Comparison of ENCODE assay signal across 13 cellular contexts in genomic region chr9:5263568-5264218, GRCh38. TPM values are rescaled to one million over a fixed set of nuclear protein-coding genes. Genes with fewer than 3 reads are reported as not detected.
A peak's percentile ranks its signal among the peaks of the same experiment; 100 is the strongest.
DNase-seq lines count a peak whose midpoint lies in the region; ATAC-seq and TF ChIP-seq lines count a peak whose summit lies in the region.
"Had no signal": no experiment of that assay in that cellular context is flagged by ENCODE, and none has a peak within 500 bp of the region (broad histone marks: within the 10 kb centered on the region; RNA-seq: fewer than 3 reads in every experiment).

No MANE protein-coding gene starts in this region.

- no peak for ATAC-seq in heart right ventricle

- TF ChIP-seq CTCF in cardiac muscle cell (IDR thresholded peaks at IDR 0.05; ENCODE audit: low read depth, low read length) (peak; percentile 31), heart right ventricle (IDR thresholded peaks at IDR 0.05) (no peak), OCI-LY1 (IDR thresholded peaks at IDR 0.05; ENCODE audit: low read length) (peak; percentile 49; the same call in 1 of the 2 replicates), fibroblast of lung (conservative IDR thresholded peaks at IDR 0.05 in 1 of 2, IDR thresholded peaks at IDR 0.05 in 1 of 2; ENCODE audit: low read depth in 1 of 2, low read length in 2 of 2) (no peak), type B pancreatic cell (conservative IDR thresholded peaks at IDR 0.05) (peak; percentile 15), Peyer's patch (IDR thresholded peaks at IDR 0.05) (peak in 1 of 6 experiments; percentile 3), prostate gland (IDR thresholded peaks at IDR 0.05) (no peak)

- H3K4me3 ChIP-seq in cardiac muscle cell = no peak overlapping the region
- H3K4me3 ChIP-seq in heart right ventricle = no peak overlapping the region
- no peak overlapping the region for H3K4me3 ChIP-seq in OCI-LY1 (ENCODE audit: low read depth, low read length, poor library complexity, severe bottlenecking)
- H3K4me3 ChIP-seq in fibroblast of lung (replicated peaks in 1 of 4; ENCODE audit: control extremely low read depth in 1 of 4, insufficient read depth in 1 of 4, low read depth in 3 of 4, low read length in 4 of 4) = no peak overlapping the region
- H3K4me3 ChIP-seq in Peyer's patch = no peak overlapping the region
- no peak overlapping the region for H3K4me3 ChIP-seq in prostate gland

- H3K9me3 ChIP-seq in cardiac muscle cell (ENCODE audit: low read depth) = no peaks in the 10 kb centered on the region
- peaks cover 0 to 13% (median 0%) of the 10 kb centered on the region in 11 donors for H3K9me3 ChIP-seq in heart right ventricle
- H3K9me3 ChIP-seq in OCI-LY1 (ENCODE audit: low read length) = no peaks in the 10 kb centered on the region
- no peaks in the 10 kb centered on the region for H3K9me3 ChIP-seq in fibroblast of lung (ENCODE audit: control insufficient read depth, insufficient read depth, low read depth, low read length)
- H3K9me3 ChIP-seq in Peyer's patch = no peaks in the 10 kb centered on the region
- no peaks in the 10 kb centered on the region for H3K9me3 ChIP-seq in prostate gland
- H3K9me3 ChIP-seq: Caco-2, neutrophil had no signal

- no peak overlapping the region for H3K4me2 ChIP-seq in OCI-LY1 (ENCODE audit: low read length)
- H3K4me2 ChIP-seq in fibroblast of lung (ENCODE audit: extremely low read depth, insufficient read depth, low read length) = peak overlapping the region; percentile 33

- no peaks in the 10 kb centered on the region for H3K4me1 ChIP-seq in cardiac muscle cell (ENCODE audit: low read depth)
- H3K4me1 ChIP-seq in heart right ventricle = no peaks in the 10 kb centered on the region
- peaks cover 4% of the 10 kb centered on the region for H3K4me1 ChIP-seq in OCI-LY1 (ENCODE audit: insufficient read depth, low read length, severe bottlenecking)
- no peaks in the 10 kb centered on the region for H3K4me1 ChIP-seq in fibroblast of lung (ENCODE audit: control insufficient read depth, extremely low read depth, insufficient read depth, low read length)
- H3K4me1 ChIP-seq in Peyer's patch = no peaks in the 10 kb centered on the region
- H3K4me1 ChIP-seq in prostate gland (replicated peaks) = no peaks in the 10 kb centered on the region

- no peaks in the 10 kb centered on the region for H3K9me3 Mint-ChIP-seq in type B pancreatic cell
- H3K9me3 Mint-ChIP-seq: dendritic cell treated with granulocyte-macrophage colony-stimulating factor and Interleukin-4, amounts not matched to agents 40 ng/mL and 50 ng/mL, for 4 days had no signal

- intact Hi-C loops in heart right ventricle (cut with DNase I) (no loop called here), prostate gland (cut with DNase I) (no loop called here)

- TF ChIP-seq POLR2A in Peyer's patch (IDR thresholded peaks at IDR 0.05) (no peak), prostate gland (IDR thresholded peaks at IDR 0.05) (no peak)

- H3K36me3 ChIP-seq in cardiac muscle cell = no peaks in the 10 kb centered on the region
- H3K36me3 ChIP-seq in heart right ventricle = no peaks in the 10 kb centered on the region
- no peaks in the 10 kb centered on the region for H3K36me3 ChIP-seq in OCI-LY1 (ENCODE audit: insufficient read depth, low read length)
- no peaks in the 10 kb centered on the region for H3K36me3 ChIP-seq in fibroblast of lung (ENCODE audit: control insufficient read depth, insufficient read depth, low read length)
- no peaks in the 10 kb centered on the region for H3K36me3 ChIP-seq in Peyer's patch
- H3K36me3 ChIP-seq in prostate gland = no peaks in the 10 kb centered on the region
- H3K36me3 ChIP-seq: neutrophil had no signal

- no peak overlapping the region for H3K9ac ChIP-seq in OCI-LY1 (ENCODE audit: low read length)
- H3K9ac ChIP-seq in fibroblast of lung (ENCODE audit: insufficient read depth, low read length) = no peak overlapping the region

- DNase-seq in cardiac muscle cell (ENCODE audit: low read depth in 1 of 2, low spot score in 1 of 2) (peak; percentile 27 to 39), heart right ventricle (no peak), fibroblast of lung (ENCODE audit: low read depth in 2 of 2) (peak; percentile 13 to 18), type B pancreatic cell (ENCODE audit: extremely low spot score, unreplicated experiment) (no peak), Peyer's patch (no peak), prostate gland (ENCODE audit: low spot score) (no peak)
- no peak for DNase-seq in stimulated activated naive CD4-positive, alpha-beta T cell treated with Interleukin-2 at 50 U/mL for 16 hours (lab: John Stamatoyannopoulos, UW)

- H3K27ac ChIP-seq in cardiac muscle cell (no peak overlapping the region), heart right ventricle (no peak overlapping the region), OCI-LY1 (ENCODE audit: low read depth, low read length, poor library complexity, severe bottlenecking) (no peak overlapping the region), fibroblast of lung (ENCODE audit: insufficient read depth, low read length) (no peak overlapping the region), Peyer's patch (no peak overlapping the region), prostate gland (no peak overlapping the region)
- H3K27ac ChIP-seq: HL-60, neutrophil had no signal

- no peak overlapping the region for H3K4me3 Mint-ChIP-seq in type B pancreatic cell
- H3K4me3 Mint-ChIP-seq: dendritic cell treated with granulocyte-macrophage colony-stimulating factor and Interleukin-4, amounts not matched to agents 40 ng/mL and 50 ng/mL, for 4 days had no signal

- no peaks in the 10 kb centered on the region for H3K36me3 Mint-ChIP-seq in type B pancreatic cell

- 36 to 54% methylated on average over 5 of the region's 5 CpGs for WGBS in heart right ventricle, 2 donors
- 47% methylated on average over 5 of the region's 5 CpGs for WGBS in prostate gland

- no peaks in the 10 kb centered on the region for H3K27me3 Mint-ChIP-seq in type B pancreatic cell
- H3K27me3 Mint-ChIP-seq: dendritic cell treated with granulocyte-macrophage colony-stimulating factor and Interleukin-4, amounts not matched to agents 40 ng/mL and 50 ng/mL, for 4 days had no signal

- no peak overlapping the region for H2AFZ ChIP-seq in OCI-LY1 (ENCODE audit: low read length)
- H2AFZ ChIP-seq in fibroblast of lung (ENCODE audit: low read length) = no peak overlapping the region

- H4K20me1 ChIP-seq in OCI-LY1 (ENCODE audit: insufficient read depth, low read length) = no peaks in the 10 kb centered on the region
- no peaks in the 10 kb centered on the region for H4K20me1 ChIP-seq in fibroblast of lung (ENCODE audit: control insufficient read depth, extremely low read depth, insufficient read depth, low read length)

- no peak overlapping the region for H3K27ac Mint-ChIP-seq in type B pancreatic cell
- H3K27ac Mint-ChIP-seq: dendritic cell treated with granulocyte-macrophage colony-stimulating factor and Interleukin-4, amounts not matched to agents 40 ng/mL and 50 ng/mL, for 4 days had no signal

- H3K79me2 ChIP-seq in OCI-LY1 (ENCODE audit: insufficient read depth, low read length) (no peaks in the 10 kb centered on the region), fibroblast of lung (ENCODE audit: control insufficient read depth, insufficient read depth, low read length) (no peaks in the 10 kb centered on the region)

- H3K27me3 ChIP-seq in cardiac muscle cell = no peaks in the 10 kb centered on the region
- H3K27me3 ChIP-seq in heart right ventricle = no peaks in the 10 kb centered on the region
- H3K27me3 ChIP-seq in OCI-LY1 (ENCODE audit: insufficient read depth, low read length) = no peaks in the 10 kb centered on the region
- H3K27me3 ChIP-seq in fibroblast of lung (ENCODE audit: control insufficient read depth, insufficient read depth, low read length) = no peaks in the 10 kb centered on the region
- H3K27me3 ChIP-seq in Peyer's patch = no peaks in the 10 kb centered on the region
- H3K27me3 ChIP-seq in prostate gland (replicated peaks; ENCODE audit: insufficient read depth) = no peaks in the 10 kb centered on the region
- H3K27me3 ChIP-seq: neutrophil had no signal

- no peaks in the 10 kb centered on the region for H3K9me2 ChIP-seq in OCI-LY1 (ENCODE audit: low read depth, low read length)

- H3F3A ChIP-seq in OCI-LY1 (ENCODE audit: insufficient read depth, low read length) = no peaks in the 10 kb centered on the region

- H3K4me1 Mint-ChIP-seq in type B pancreatic cell (ENCODE audit: unreplicated experiment) = no peaks in the 10 kb centered on the region

RNA-seq across cellular contexts. Expression of gene INSL4, which starts 32.5 kb away (rescaled TPM):
- total RNA-seq in cardiac muscle cell = not detected in 2 replicates
- polyA plus RNA-seq in cardiac muscle cell = not detected in 2 replicates
- not detected for total RNA-seq in heart right ventricle
- polyA plus RNA-seq in heart right ventricle = not detected
- not detected in 2 replicates for total RNA-seq in fibroblast of lung
- polyA plus RNA-seq in fibroblast of lung = not detected in 2 replicates
- polyA plus RNA-seq in fibroblast of lung (2012) = not detected in 2 replicates
- polyA minus RNA-seq in fibroblast of lung (ENCODE audit: low replicate concordance) = not detected in 2 replicates
- total RNA-seq in type B pancreatic cell (ENCODE audit: low replicate concordance) = 0.29 TPM in 1 of 2 replicates, not detected in the other
- not detected for total RNA-seq in Peyer's patch
- not detected for total RNA-seq in prostate gland
- total RNA-seq: Caco-2, temporal lobe had no signal

RNA-seq across cellular contexts. Expression of gene RLN2, which starts 40.8 kb away (rescaled TPM):
- total RNA-seq in cardiac muscle cell = 0.92 TPM in 1 of 2 replicates, not detected in the other
- polyA plus RNA-seq in cardiac muscle cell = 2.1 and 6.1 TPM in 2 replicates
- 1 to 10 TPM in 2 of 10 donors, under 1 TPM in 5, not detected in 3; 0.49 to 1.7 (median 0.85) TPM for total RNA-seq in heart right ventricle
- under 1 TPM; 0.13 to 0.51 TPM for polyA plus RNA-seq in heart right ventricle
- not detected in 2 replicates for total RNA-seq in fibroblast of lung
- polyA plus RNA-seq in fibroblast of lung = not detected in 2 replicates
- polyA plus RNA-seq in fibroblast of lung (2012) = not detected in 2 replicates
- polyA minus RNA-seq in fibroblast of lung (ENCODE audit: low replicate concordance) = not detected in 2 replicates
- total RNA-seq in type B pancreatic cell (ENCODE audit: low replicate concordance) = 1.5 TPM in 1 of 2 replicates, not detected in the other
- 1 to 10 TPM in 1 of 4 donors, not detected in 3; 4.1 TPM for total RNA-seq in Peyer's patch
- total RNA-seq in prostate gland = 1 to 10 TPM; 2.3 to 2.5 TPM
- total RNA-seq: temporal lobe had no signal

Comparison
In these comparisons a context has a peak if more than half of its experiments do, and no peak if none do; other contexts are left out.
1. DNase-seq: peak in cardiac muscle cell (2 of 2) and fibroblast of lung (2 of 2); none in heart right ventricle (0 of 2), type B pancreatic cell (single experiment), Peyer's patch (0 of 3), prostate gland (single experiment) and stimulated activated naive CD4-positive, alpha-beta T cell treated with Interleukin-2 at 50 U/mL for 16 hours (single experiment).
2. CTCF ChIP-seq: peak in cardiac muscle cell (single experiment), OCI-LY1 (single experiment) and type B pancreatic cell (single experiment); none in heart right ventricle (0 of 9), fibroblast of lung (0 of 2) and prostate gland (0 of 4).